ENCODE assay signal across 1 cellular context in genomic region chr17:73092518-73093135, GRCh38.
TF ChIP-seq lines count a peak whose summit lies in the region.

Gene SLC39A11 (minus strand): TSS chr17:73092688. CDS start chr17:73088764, 3,924 bp downstream.

TF ChIP-seq in GM12878, 131 proteins besides CTCF, POLR2A, EP300 and RAD21 (continued from another document):
- TF ChIP-seq IKZF1 (conservative IDR thresholded peaks at IDR 0.05): peak; percentile 82
- TF ChIP-seq HDGF (IDR thresholded peaks at IDR 0.05): peak; percentile 84
- TF ChIP-seq POLR2AphosphoS2 (IDR thresholded peaks at IDR 0.05; ENCODE audit: low read depth, low read length): peak; percentile 64; the same call in 1 of the 2 replicates
- no peak for TF ChIP-seq ZBTB4 (CRISPR knock-in tag; IDR thresholded peaks at IDR 0.05)
